Comparison of ENCODE assay signal across 27 cellular contexts in genomic region chr4:176307591-176307920, GRCh38. TPM values are rescaled to one million over a fixed set of nuclear protein-coding genes. Genes with fewer than 3 reads are reported as not detected.
DNase-seq lines count a peak whose midpoint lies in the region; ATAC-seq, FAIRE-seq and TF ChIP-seq lines count a peak whose summit lies in the region.
"Had no signal": no experiment of that assay in that cellular context is flagged by ENCODE, and none has a peak within 500 bp of the region (broad histone marks: within the 10 kb centered on the region; RNA-seq: fewer than 3 reads in every experiment).

No MANE protein-coding gene starts in this region.

- in situ Hi-C loops in IMR-90 (cut with MboI; ENCODE audit: low sequenced_read_pairs): no loop called here

- intact Hi-C loops in IMR-90 (cut with micrococcal nuclease): no loop called here

- H3K4me1 Mint-ChIP-seq in astrocyte (ENCODE audit: low read depth, unreplicated experiment) (peaks cover 19% of the 10 kb centered on the region), progenitor cell of endocrine pancreas (ENCODE audit: low read depth) (no peaks in the 10 kb centered on the region)
- H3K4me1 Mint-ChIP-seq: CD4-positive, alpha-beta memory T cell had no signal

- no peak overlapping the region for H3K4ac ChIP-seq in IMR-90 (ENCODE audit: low read depth, low read length)

- dilution Hi-C loops in IMR-90 (cut with HindIII; ENCODE audit: low sequenced_read_pairs, unreplicated experiment): no loop called here

- peak overlapping the region; percentile 21 for H3K27ac Mint-ChIP-seq in astrocyte (ENCODE audit: unreplicated experiment)
- peak overlapping the region; percentile 13 for H3K27ac Mint-ChIP-seq in progenitor cell of endocrine pancreas
- H3K27ac Mint-ChIP-seq: CD4-positive, alpha-beta memory T cell had no signal

- H3K4me1 ChIP-seq in IMR-90 (ENCODE audit: control insufficient read depth, insufficient read depth, low read length): peaks cover 2% of the 10 kb centered on the region; the same call in 1 of the 2 replicates
- peaks cover 3% of the 10 kb centered on the region for H3K4me1 ChIP-seq in astrocyte (ENCODE audit: insufficient read depth, low read length)
- H3K4me1 ChIP-seq in Peyer's patch: no peaks in the 10 kb centered on the region

- H3K4me3 ChIP-seq in IMR-90 (ENCODE audit: insufficient read depth, low read depth, low read length): no peak overlapping the region
- H3K4me3 ChIP-seq in astrocyte (ENCODE audit: insufficient read depth, low read depth, low read length): no peak overlapping the region
- no peak overlapping the region for H3K4me3 ChIP-seq in Peyer's patch
- H3K4me3 ChIP-seq: GM23248 had no signal

- TF ChIP-seq RAD21 in IMR-90 (IDR thresholded peaks at IDR 0.05; ENCODE audit: low read length): no peak

- H3K14ac ChIP-seq in IMR-90 (replicated peaks; ENCODE audit: low read depth, low read length): no peak overlapping the region

- H4K8ac ChIP-seq in IMR-90 (ENCODE audit: low read depth in 2 of 2, low read length in 2 of 2): no peak overlapping the region

- H2BK15ac ChIP-seq in IMR-90 (ENCODE audit: low read depth, low read length): no peak overlapping the region; the same call in 1 of the 3 replicates

- H4K20me1 ChIP-seq in IMR-90 (ENCODE audit: insufficient read depth, low read length): no peaks in the 10 kb centered on the region
- H4K20me1 ChIP-seq in astrocyte (ENCODE audit: insufficient read depth, low read length): no peaks in the 10 kb centered on the region

- no peak overlapping the region for H2BK5ac ChIP-seq in IMR-90 (ENCODE audit: low read depth, low read length, poor library complexity, severe bottlenecking)

- H3K23ac ChIP-seq in IMR-90 (ENCODE audit: low read depth, low read length): no peak overlapping the region

- no peak overlapping the region; the same call in 1 of the 2 replicates for H3K18ac ChIP-seq in IMR-90 (ENCODE audit: low read depth, low read length)

- no peaks in the 10 kb centered on the region for H3K79me1 ChIP-seq in IMR-90 (ENCODE audit: low read depth in 1 of 2, low read length in 2 of 2)

- H3K36me3 ChIP-seq in IMR-90 (ENCODE audit: control insufficient read depth, insufficient read depth, low read length) (no peaks in the 10 kb centered on the region), astrocyte (ENCODE audit: insufficient read depth, low read length) (no peaks in the 10 kb centered on the region), Peyer's patch (no peaks in the 10 kb centered on the region)

- H3K4me2 ChIP-seq in IMR-90 (ENCODE audit: low read depth, low read length): no peak overlapping the region
- no peak overlapping the region for H3K4me2 ChIP-seq in astrocyte (ENCODE audit: low read length)

- H3K9me1 ChIP-seq in IMR-90 (ENCODE audit: insufficient read depth, low read length): peaks cover 5% of the 10 kb centered on the region; the same call in 1 of the 2 replicates

- H3K27me3 Mint-ChIP-seq in astrocyte (ENCODE audit: low read depth, unreplicated experiment): no peaks in the 10 kb centered on the region
- H3K27me3 Mint-ChIP-seq in progenitor cell of endocrine pancreas: no peaks in the 10 kb centered on the region

- no TSS peak for BruUV-seq in IMR-90 (replicated peaks; lab: Mats Ljungman, UMichigan)

- peak overlapping the region; percentile 10 for H2AFZ ChIP-seq in IMR-90 (replicated peaks; ENCODE audit: low read length, poor library complexity)
- no peak overlapping the region for H2AFZ ChIP-seq in astrocyte (ENCODE audit: low read depth, low read length)
- H2AFZ ChIP-seq: GM23248 had no signal

- H3K27ac ChIP-seq in IMR-90 (ENCODE audit: insufficient read depth, low read length) (no peak overlapping the region), astrocyte (ENCODE audit: low read depth, low read length) (no peak overlapping the region), Peyer's patch (no peak overlapping the region)
- H3K27ac ChIP-seq: GM23248, KMS-11 had no signal

- no peak for ATAC-seq in IMR-90 (ENCODE audit: low read depth)

- H3K9me3 ChIP-seq in IMR-90 (ENCODE audit: control insufficient read depth, insufficient read depth, low read length): no peaks in the 10 kb centered on the region
- H3K9me3 ChIP-seq in astrocyte (ENCODE audit: insufficient read depth, low read depth, low read length): no peaks in the 10 kb centered on the region
- H3K9me3 ChIP-seq in Peyer's patch: no peaks in the 10 kb centered on the region

- H3K36me3 Mint-ChIP-seq in astrocyte (ENCODE audit: low read depth, unreplicated experiment): no peaks in the 10 kb centered on the region
- no peaks in the 10 kb centered on the region for H3K36me3 Mint-ChIP-seq in progenitor cell of endocrine pancreas (ENCODE audit: insufficient read depth)
- H3K36me3 Mint-ChIP-seq: CD4-positive, alpha-beta memory T cell had no signal

- H3K9ac ChIP-seq in IMR-90 (ENCODE audit: low read depth, low read length) (no peak overlapping the region), astrocyte (ENCODE audit: low read length) (no peak overlapping the region)
- H3K9ac ChIP-seq: GM23248, KMS-11 had no signal

- TF ChIP-seq CTCF in IMR-90 (conservative IDR thresholded peaks at IDR 0.05; ENCODE audit: low read depth, low read length) (no peak), astrocyte (IDR thresholded peaks at IDR 0.05; ENCODE audit: insufficient read depth, low read depth, low read length) (no peak), progenitor cell of endocrine pancreas (IDR thresholded peaks at IDR 0.05; ENCODE audit: unreplicated experiment) (no peak), Peyer's patch (IDR thresholded peaks at IDR 0.05) (no peak)

- TF ChIP-seq POLR2A in IMR-90 (IDR thresholded peaks at IDR 0.05; ENCODE audit: low read depth, low read length) (no peak), Peyer's patch (IDR thresholded peaks at IDR 0.05) (no peak)

- no peak overlapping the region for H2AK9ac ChIP-seq in IMR-90 (replicated peaks; ENCODE audit: low read depth, low read length, poor library complexity)

- no peak overlapping the region for H2BK20ac ChIP-seq in IMR-90 (ENCODE audit: low read depth, low read length)

- no peak overlapping the region for H4K5ac ChIP-seq in IMR-90 (ENCODE audit: low read depth, low read length)

- DNase-seq in IMR-90: no peak
- DNase-seq in astrocyte (ENCODE audit: low read depth): no peak
- DNase-seq in left kidney (ENCODE audit: low read depth, low spot score): peak; percentile 75
- DNase-seq in progenitor cell of endocrine pancreas (ENCODE audit: low spot score, unreplicated experiment): no peak
- no peak for DNase-seq in Peyer's patch
- DNase-seq in NCI-H2081 treated with DMSO at 0.1 percent for 48 hours (lab: John Stamatoyannopoulos, UW): no peak
- DNase-seq in cerebellar cortex (ENCODE audit: low spot score): no peak
- no peak for DNase-seq in activated CD4-positive, CD25-positive, alpha-beta regulatory T cell treated with anti-CD3 and anti-CD28 coated beads, Interleukin-2, amount 50 U/mL, for 72 hours
- DNase-seq: C1 segment of cervical spinal cord; CD4-positive, alpha-beta memory T cell; COR-L47; DMS53; GM23248; H7; NCI-H1092; NCI-H1417 treated with DMSO at 0.1 percent for 48 hours; NCI-H1694 treated with DMSO at 0.1 percent for 48 hours; NCI-H2081; NCI-H2171 treated with DMSO at 0.1 percent for 48 hours; NCI-H524 treated with DMSO at 0.1 percent for 48 hours; NCI-H774; NK-92 treated with Interleukin-12 subunit alpha and Interleukin-12 subunit beta, amount 100 ng/mL, for 24 hours; SHP77 treated with DMSO at 0.1 percent for 48 hours had no signal

- H3K9me3 Mint-ChIP-seq in astrocyte (ENCODE audit: unreplicated experiment) (peaks cover 2% of the 10 kb centered on the region), progenitor cell of endocrine pancreas (ENCODE audit: low read depth) (no peaks in the 10 kb centered on the region)

- no peak overlapping the region for H4K91ac ChIP-seq in IMR-90 (ENCODE audit: insufficient read depth, low read depth, low read length)

- no peak for FAIRE-seq in astrocyte (lab: Jason Lieb, UNC)
- FAIRE-seq: A204.1, G401.6, HTR-8/SVneo had no signal

- CTCF ChIA-PET in IMR-90 (lab: Yijun Ruan, JAX): interaction anchor here (0.6 to 1.7 kb wide), 3 partner anchors 17 to 1080 kb away, joined by 3 to 5 read pairs (median 4); no protein-coding TSS in a partner anchor

- 60% methylated on average over 1 of the region's 6 CpGs; no CpG with 5 or more reads in 1 of the 2 experiments for WGBS in IMR-90 (ENCODE audit: extremely low coverage in 2 of 2, insufficient read length in 1 of 2), 2 experiments

- H3K4me3 Mint-ChIP-seq in astrocyte (ENCODE audit: unreplicated experiment) (no peak overlapping the region), progenitor cell of endocrine pancreas (ENCODE audit: low read depth) (no peak overlapping the region)
- H3K4me3 Mint-ChIP-seq: CD4-positive, alpha-beta memory T cell had no signal

- H3K27me3 ChIP-seq in IMR-90 (ENCODE audit: control insufficient read depth, insufficient read depth, low read length) (no peaks in the 10 kb centered on the region), astrocyte (ENCODE audit: insufficient read depth, low read length) (no peaks in the 10 kb centered on the region), Peyer's patch (no peaks in the 10 kb centered on the region)

- H3K79me2 ChIP-seq in astrocyte (ENCODE audit: insufficient read depth, low read length): no peaks in the 10 kb centered on the region

- H3K56ac ChIP-seq in IMR-90 (ENCODE audit: extremely low read depth, insufficient read depth, low read length): no peak overlapping the region

- H2AK5ac ChIP-seq in IMR-90 (ENCODE audit: low read depth, low read length): no peak overlapping the region

- no peak overlapping the region; the same call in 1 of the 2 replicates for H2BK120ac ChIP-seq in IMR-90 (ENCODE audit: low read depth, low read length)

- POLR2A ChIA-PET in IMR-90 (lab: Charles Lee; ENCODE audit: unreplicated experiment): no interaction called here

TF ChIP-seq in IMR-90, 13 proteins besides CTCF, POLR2A, EP300 and RAD21 (continues in another document):
- no peak for TF ChIP-seq RFX5 (IDR thresholded peaks at IDR 0.05; ENCODE audit: low read depth, low read length)
- TF ChIP-seq SMC3 (IDR thresholded peaks at IDR 0.05; ENCODE audit: low read depth, low read length): no peak
- no peak for TF ChIP-seq MAZ (IDR thresholded peaks at IDR 0.05; ENCODE audit: borderline replicate concordance, low read depth, low read length)
- TF ChIP-seq MAFK (IDR thresholded peaks at IDR 0.05; ENCODE audit: low read depth, low read length): no peak

RNA-seq across cellular contexts. Expression of gene SPCS3, which starts 12.2 kb away (rescaled TPM):
- 77.4 and 131 TPM in 2 replicates for total RNA-seq in IMR-90 (2012; rRNA removed)
- polyA plus RNA-seq in IMR-90 (2012; rRNA removed): 32.8 and 41.6 TPM in 2 replicates
- 24.2 and 40.4 TPM in 2 replicates for polyA plus RNA-seq in IMR-90 (2012; cell fraction: cytosol; rRNA removed)
- polyA plus RNA-seq in IMR-90 (2012; cell fraction: nucleus; rRNA removed; ENCODE audit: low replicate concordance): 26.7 and 37.4 TPM in 2 replicates
- total RNA-seq in astrocyte: 207 and 225 TPM in 2 replicates
- 118 and 123 TPM in 2 replicates for total RNA-seq in progenitor cell of endocrine pancreas
- 10 to 100 TPM; 31.2 to 47.3 (median 38.3) TPM for total RNA-seq in Peyer's patch

RNA-seq across cellular contexts. Expression of gene ASB5, which starts 38.5 kb away (rescaled TPM):
- total RNA-seq in IMR-90 (2012; rRNA removed): 0.18 and 0.56 TPM in 2 replicates
- 0.21 and 0.32 TPM in 2 replicates for polyA plus RNA-seq in IMR-90 (2012; rRNA removed)
- polyA plus RNA-seq in IMR-90 (2012; cell fraction: cytosol; rRNA removed): 0.08 and 0.11 TPM in 2 replicates
- polyA plus RNA-seq in IMR-90 (2012; cell fraction: nucleus; rRNA removed; ENCODE audit: low replicate concordance): 0.04 and 0.38 TPM in 2 replicates
- total RNA-seq in astrocyte: 0.43 and 0.65 TPM in 2 replicates
- 0.50 and 0.84 TPM in 2 replicates for total RNA-seq in progenitor cell of endocrine pancreas
- total RNA-seq in Peyer's patch: not detected
- total RNA-seq: CD4-positive, alpha-beta memory T cell; GM23248 had no signal
- polyA plus RNA-seq: CD4-positive, alpha-beta memory T cell; GM23248 had no signal
